Comparison of ENCODE assay signal across 22 cellular contexts in genomic region chr11:7116370-7116769, GRCh38. TPM values are rescaled to one million over a fixed set of nuclear protein-coding genes. Genes with fewer than 3 reads are reported as not detected.
"Had no signal": no experiment of that assay in that cellular context is flagged by ENCODE, and none has a peak within 500 bp of the region (broad histone marks: within the 10 kb centered on the region; RNA-seq: fewer than 3 reads in every experiment).

No MANE protein-coding gene starts in this region.

- H3K36me3 ChIP-seq: MG63 had no signal

- H3K27me3 ChIP-seq: MG63 had no signal

- FAIRE-seq: HepG2 had no signal

- H3K27ac ChIP-seq: RWPE1 had no signal

- H3K4me3 ChIP-seq: MG63 had no signal

- ATAC-seq: HepG2 had no signal

- H3K9me3 ChIP-seq: MG63, SK-N-SH had no signal

- DNase-seq: Karpas-422, KG1, MG63, NCI-H1092, NCI-H1105 treated with DMSO at 0.1 percent for 48 hours, NCI-H1417 treated with DMSO at 0.1 percent for 48 hours, NCI-H146, NCI-H1694 treated with DMSO at 0.1 percent for 48 hours, NCI-H1930, NCI-H2081, NCI-H2107, NCI-H2227 treated with DMSO at 0.1 percent for 48 hours, NCI-H524, NCI-H774, SHP77, SK-N-SH had no signal

- H3K9ac ChIP-seq: SK-N-SH had no signal

RNA-seq across cellular contexts. Expression of gene RBMXL2, which starts 27.6 kb away (rescaled TPM):
- total RNA-seq: HepG2, HT1080, IMR-90, NCI-H460, SK-MEL-5 had no signal
- polyA plus RNA-seq: HepG2, IMR-90, SK-N-SH had no signal
